1 cellular context compared by ENCODE assay signal in the genomic region with DNA sequence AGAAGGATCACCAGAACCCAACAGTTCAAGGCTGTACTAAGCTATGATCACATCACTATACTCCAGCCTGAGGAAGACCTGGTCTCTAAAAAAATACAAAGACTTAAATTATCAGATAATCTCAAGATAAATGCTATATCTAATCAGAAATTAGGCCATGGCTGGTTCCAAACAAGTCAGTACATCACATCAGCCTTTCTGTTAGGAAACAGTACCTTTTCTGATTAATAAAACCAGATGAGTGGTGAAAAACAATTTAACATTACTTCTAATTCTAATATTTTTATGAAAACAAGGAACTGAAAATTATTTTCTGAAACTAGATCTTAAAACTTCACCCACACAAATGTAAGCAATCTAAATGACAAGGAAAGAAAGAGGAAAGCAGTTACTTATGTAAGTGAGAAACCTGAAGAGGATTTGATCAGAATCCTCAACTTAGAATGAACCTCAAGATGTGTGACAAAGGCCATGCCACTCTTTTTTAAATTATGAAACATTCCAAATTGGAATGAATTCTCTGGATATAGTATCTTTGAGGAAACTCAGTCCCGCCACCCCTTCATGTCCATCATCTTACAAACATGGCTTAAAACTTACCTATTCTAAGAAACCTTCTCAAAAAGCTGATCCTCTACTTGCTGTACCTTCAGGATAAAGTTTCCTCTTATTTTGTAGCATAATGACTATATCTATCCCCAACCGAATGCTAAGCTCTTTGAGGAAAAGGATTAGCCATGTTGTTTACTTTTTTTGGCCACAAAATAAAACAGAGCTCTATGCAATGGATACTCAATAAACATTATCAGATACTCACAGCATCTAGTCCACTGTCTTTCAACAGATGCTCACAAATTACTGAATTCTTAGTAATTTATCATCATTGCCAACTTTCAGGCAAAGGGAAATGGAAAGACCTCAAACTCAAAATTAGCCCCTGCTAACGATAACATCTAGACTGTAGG.
TF ChIP-seq lines count a peak whose summit lies in the region.

No MANE protein-coding gene starts in this region.

TF ChIP-seq in GM23338, 12 proteins besides CTCF, POLR2A, EP300 and RAD21 (continued from another document):
- TF ChIP-seq, protein P1, sequence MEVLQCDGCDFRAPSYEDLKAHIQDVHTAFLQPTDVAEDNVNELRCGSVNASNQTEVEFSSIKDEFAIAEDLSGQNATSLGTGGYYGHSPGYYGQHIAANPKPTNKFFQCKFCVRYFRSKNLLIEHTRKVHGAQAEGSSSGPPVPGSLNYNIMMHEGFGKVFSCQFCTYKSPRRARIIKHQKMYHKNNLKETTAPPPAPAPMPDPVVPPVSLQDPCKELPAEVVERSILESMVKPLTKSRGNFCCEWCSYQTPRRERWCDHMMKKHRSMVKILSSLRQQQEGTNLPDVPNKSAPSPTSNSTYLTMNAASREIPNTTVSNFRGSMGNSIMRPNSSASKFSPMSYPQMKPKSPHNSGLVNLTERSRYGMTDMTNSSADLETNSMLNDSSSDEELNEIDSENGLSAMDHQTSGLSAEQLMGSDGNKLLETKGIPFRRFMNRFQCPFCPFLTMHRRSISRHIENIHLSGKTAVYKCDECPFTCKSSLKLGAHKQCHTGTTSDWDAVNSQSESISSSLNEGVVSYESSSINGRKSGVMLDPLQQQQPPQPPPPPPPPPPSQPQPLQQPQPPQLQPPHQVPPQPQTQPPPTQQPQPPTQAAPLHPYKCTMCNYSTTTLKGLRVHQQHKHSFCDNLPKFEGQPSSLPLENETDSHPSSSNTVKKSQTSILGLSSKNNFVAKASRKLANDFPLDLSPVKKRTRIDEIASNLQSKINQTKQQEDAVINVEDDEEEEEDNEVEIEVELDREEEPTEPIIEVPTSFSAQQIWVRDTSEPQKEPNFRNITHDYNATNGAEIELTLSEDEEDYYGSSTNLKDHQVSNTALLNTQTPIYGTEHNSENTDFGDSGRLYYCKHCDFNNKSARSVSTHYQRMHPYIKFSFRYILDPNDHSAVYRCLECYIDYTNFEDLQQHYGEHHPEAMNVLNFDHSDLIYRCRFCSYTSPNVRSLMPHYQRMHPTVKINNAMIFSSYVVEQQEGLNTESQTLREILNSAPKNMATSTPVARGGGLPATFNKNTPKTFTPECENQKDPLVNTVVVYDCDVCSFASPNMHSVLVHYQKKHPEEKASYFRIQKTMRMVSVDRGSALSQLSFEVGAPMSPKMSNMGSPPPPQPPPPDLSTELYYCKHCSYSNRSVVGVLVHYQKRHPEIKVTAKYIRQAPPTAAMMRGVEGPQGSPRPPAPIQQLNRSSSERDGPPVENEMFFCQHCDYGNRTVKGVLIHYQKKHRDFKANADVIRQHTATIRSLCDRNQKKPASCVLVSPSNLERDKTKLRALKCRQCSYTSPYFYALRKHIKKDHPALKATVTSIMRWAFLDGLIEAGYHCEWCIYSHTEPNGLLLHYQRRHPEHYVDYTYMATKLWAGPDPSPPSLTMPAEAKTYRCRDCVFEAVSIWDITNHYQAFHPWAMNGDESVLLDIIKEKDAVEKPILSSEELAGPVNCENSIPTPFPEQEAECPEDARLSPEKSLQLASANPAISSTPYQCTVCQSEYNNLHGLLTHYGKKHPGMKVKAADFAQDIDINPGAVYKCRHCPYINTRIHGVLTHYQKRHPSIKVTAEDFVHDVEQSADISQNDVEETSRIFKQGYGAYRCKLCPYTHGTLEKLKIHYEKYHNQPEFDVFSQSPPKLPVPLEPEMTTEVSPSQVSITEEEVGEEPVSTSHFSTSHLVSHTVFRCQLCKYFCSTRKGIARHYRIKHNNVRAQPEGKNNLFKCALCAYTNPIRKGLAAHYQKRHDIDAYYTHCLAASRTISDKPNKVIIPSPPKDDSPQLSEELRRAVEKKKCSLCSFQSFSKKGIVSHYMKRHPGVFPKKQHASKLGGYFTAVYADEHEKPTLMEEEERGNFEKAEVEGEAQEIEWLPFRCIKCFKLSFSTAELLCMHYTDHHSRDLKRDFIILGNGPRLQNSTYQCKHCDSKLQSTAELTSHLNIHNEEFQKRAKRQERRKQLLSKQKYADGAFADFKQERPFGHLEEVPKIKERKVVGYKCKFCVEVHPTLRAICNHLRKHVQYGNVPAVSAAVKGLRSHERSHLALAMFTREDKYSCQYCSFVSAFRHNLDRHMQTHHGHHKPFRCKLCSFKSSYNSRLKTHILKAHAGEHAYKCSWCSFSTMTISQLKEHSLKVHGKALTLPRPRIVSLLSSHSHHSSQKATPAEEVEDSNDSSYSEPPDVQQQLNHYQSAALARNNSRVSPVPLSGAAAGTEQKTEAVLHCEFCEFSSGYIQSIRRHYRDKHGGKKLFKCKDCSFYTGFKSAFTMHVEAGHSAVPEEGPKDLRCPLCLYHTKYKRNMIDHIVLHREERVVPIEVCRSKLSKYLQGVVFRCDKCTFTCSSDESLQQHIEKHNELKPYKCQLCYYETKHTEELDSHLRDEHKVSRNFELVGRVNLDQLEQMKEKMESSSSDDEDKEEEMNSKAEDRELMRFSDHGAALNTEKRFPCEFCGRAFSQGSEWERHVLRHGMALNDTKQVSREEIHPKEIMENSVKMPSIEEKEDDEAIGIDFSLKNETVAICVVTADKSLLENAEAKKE (CRISPR knock-in tag; IDR thresholded peaks at IDR 0.05), result no peak
- TF ChIP-seq JUNB (IDR thresholded peaks at IDR 0.05; ENCODE audit: unreplicated experiment) (no peak), EZH2 (IDR thresholded peaks at IDR 0.05; ENCODE audit: low read depth, unreplicated experiment) (no peak), POLR2AphosphoS5 (IDR thresholded peaks at IDR 0.05; ENCODE audit: low read depth) (no peak), ZNF331 (CRISPR knock-in tag; IDR thresholded peaks at IDR 0.05; ENCODE audit: low read depth) (no peak), STAT1 (IDR thresholded peaks at IDR 0.05; ENCODE audit: unreplicated experiment) (no peak), NANOG (IDR thresholded peaks at IDR 0.05; ENCODE audit: borderline replicate concordance) (no peak), ZNF114 (CRISPR knock-in tag; IDR thresholded peaks at IDR 0.05) (no peak)
- TF ChIP-seq, protein P2, sequence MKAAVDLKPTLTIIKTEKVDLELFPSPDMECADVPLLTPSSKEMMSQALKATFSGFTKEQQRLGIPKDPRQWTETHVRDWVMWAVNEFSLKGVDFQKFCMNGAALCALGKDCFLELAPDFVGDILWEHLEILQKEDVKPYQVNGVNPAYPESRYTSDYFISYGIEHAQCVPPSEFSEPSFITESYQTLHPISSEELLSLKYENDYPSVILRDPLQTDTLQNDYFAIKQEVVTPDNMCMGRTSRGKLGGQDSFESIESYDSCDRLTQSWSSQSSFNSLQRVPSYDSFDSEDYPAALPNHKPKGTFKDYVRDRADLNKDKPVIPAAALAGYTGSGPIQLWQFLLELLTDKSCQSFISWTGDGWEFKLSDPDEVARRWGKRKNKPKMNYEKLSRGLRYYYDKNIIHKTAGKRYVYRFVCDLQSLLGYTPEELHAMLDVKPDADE (IDR thresholded peaks at IDR 0.05), result no peak
- TF ChIP-seq, protein P3, sequence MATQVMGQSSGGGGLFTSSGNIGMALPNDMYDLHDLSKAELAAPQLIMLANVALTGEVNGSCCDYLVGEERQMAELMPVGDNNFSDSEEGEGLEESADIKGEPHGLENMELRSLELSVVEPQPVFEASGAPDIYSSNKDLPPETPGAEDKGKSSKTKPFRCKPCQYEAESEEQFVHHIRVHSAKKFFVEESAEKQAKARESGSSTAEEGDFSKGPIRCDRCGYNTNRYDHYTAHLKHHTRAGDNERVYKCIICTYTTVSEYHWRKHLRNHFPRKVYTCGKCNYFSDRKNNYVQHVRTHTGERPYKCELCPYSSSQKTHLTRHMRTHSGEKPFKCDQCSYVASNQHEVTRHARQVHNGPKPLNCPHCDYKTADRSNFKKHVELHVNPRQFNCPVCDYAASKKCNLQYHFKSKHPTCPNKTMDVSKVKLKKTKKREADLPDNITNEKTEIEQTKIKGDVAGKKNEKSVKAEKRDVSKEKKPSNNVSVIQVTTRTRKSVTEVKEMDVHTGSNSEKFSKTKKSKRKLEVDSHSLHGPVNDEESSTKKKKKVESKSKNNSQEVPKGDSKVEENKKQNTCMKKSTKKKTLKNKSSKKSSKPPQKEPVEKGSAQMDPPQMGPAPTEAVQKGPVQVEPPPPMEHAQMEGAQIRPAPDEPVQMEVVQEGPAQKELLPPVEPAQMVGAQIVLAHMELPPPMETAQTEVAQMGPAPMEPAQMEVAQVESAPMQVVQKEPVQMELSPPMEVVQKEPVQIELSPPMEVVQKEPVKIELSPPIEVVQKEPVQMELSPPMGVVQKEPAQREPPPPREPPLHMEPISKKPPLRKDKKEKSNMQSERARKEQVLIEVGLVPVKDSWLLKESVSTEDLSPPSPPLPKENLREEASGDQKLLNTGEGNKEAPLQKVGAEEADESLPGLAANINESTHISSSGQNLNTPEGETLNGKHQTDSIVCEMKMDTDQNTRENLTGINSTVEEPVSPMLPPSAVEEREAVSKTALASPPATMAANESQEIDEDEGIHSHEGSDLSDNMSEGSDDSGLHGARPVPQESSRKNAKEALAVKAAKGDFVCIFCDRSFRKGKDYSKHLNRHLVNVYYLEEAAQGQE (IDR thresholded peaks at IDR 0.05; ENCODE audit: unreplicated experiment), result no peak
